Comparison of ENCODE assay signal across 15 cellular contexts in genomic region chr4:131526686-131527085, GRCh38.
DNase-seq lines count a peak whose midpoint lies in the region; ATAC-seq and TF ChIP-seq lines count a peak whose summit lies in the region.
"Had no signal": no experiment of that assay in that cellular context is flagged by ENCODE, and none has a peak within 500 bp of the region (broad histone marks: within the 10 kb centered on the region; RNA-seq: fewer than 3 reads in every experiment).

No MANE protein-coding gene starts in this region.

- no peaks in the 10 kb centered on the region for H3K9me3 ChIP-seq in OCI-LY7 (ENCODE audit: low read length)
- H3K9me3 ChIP-seq: A549, BE2C, HAP-1 had no signal

- peak overlapping the region; percentile 50; the same call in 1 of the 2 replicates for H2AFZ ChIP-seq in OCI-LY7 (ENCODE audit: low read length)

- POLR2A ChIA-PET in OCI-LY7 (lab: Charles Lee) = interaction anchor here (2.5 kb wide), 1 partner anchor 15 kb away, joined by 7 read pairs; no protein-coding TSS in a partner anchor

- H3K27me3 ChIP-seq in foreskin keratinocyte = no peaks in the 10 kb centered on the region
- H3K27me3 ChIP-seq: BE2C had no signal

- H3K79me2 ChIP-seq in OCI-LY7 (ENCODE audit: insufficient read depth, low read depth, low read length) = no peaks in the 10 kb centered on the region

- ATAC-seq in HG03159 (IDR thresholded peaks at IDR 0.05; ENCODE audit: unreplicated experiment) = no peak
- ATAC-seq in foreskin keratinocyte = no peak
- ATAC-seq in GM21576 (IDR thresholded peaks at IDR 0.05; ENCODE audit: unreplicated experiment) = no peak
- ATAC-seq: A549, GM12878 had no signal

- DNase-seq in OCI-LY7 (ENCODE audit: low spot score) (no peak), choroid plexus epithelial cell (ENCODE audit: low read depth) (peak; percentile 10), left kidney (ENCODE audit: low read depth, low spot score) (peak; percentile 58), retinal pigment epithelial cell (ENCODE audit: low read depth) (peak; percentile 4), foreskin keratinocyte (no peak), GM13976 (ENCODE audit: low spot score) (no peak)
- DNase-seq: BE2C; CD4-positive, alpha-beta memory T cell; DMS79 had no signal

- in situ Hi-C loops in GM13976 (cut with MboI; ENCODE audit: low sequenced_read_pairs, unreplicated experiment) = no loop called here

- TF ChIP-seq CTCF in OCI-LY7 (conservative IDR thresholded peaks at IDR 0.05; ENCODE audit: low read length) (no peak), choroid plexus epithelial cell (conservative IDR thresholded peaks at IDR 0.05; ENCODE audit: low read depth, low read length) (no peak), retinal pigment epithelial cell (conservative IDR thresholded peaks at IDR 0.05; ENCODE audit: low read depth, low read length) (no peak), foreskin keratinocyte (conservative IDR thresholded peaks at IDR 0.05) (no peak), GM13976 (IDR thresholded peaks at IDR 0.05; ENCODE audit: borderline replicate concordance, control extremely low read depth, extremely low read depth, insufficient read depth, missing control alignments) (no peak)

- no TSS peak for BruUV-seq in OCI-LY7 (replicated peaks; lab: Mats Ljungman, UMichigan)

- H3K4me2 ChIP-seq in OCI-LY7 (ENCODE audit: low read length) = no peak overlapping the region
- H3K4me2 ChIP-seq: A549 had no signal

- CTCF ChIA-PET in OCI-LY7 (lab: Charles Lee; ENCODE audit: unreplicated experiment) = no interaction called here

- 0 out of 2 replicates have a peak, but pooled peaks cover 10% of the 10 kb centered on the region for H3K9me2 ChIP-seq in OCI-LY7 (ENCODE audit: insufficient read depth, low read length)

- H3K4me1 ChIP-seq in OCI-LY7 (ENCODE audit: insufficient read depth, low read length, poor library complexity, severe bottlenecking) (no peaks in the 10 kb centered on the region), foreskin keratinocyte (no peaks in the 10 kb centered on the region)
- H3K4me1 ChIP-seq: A549, HAP-1 had no signal

- H4K20me1 ChIP-seq in OCI-LY7 (ENCODE audit: insufficient read depth, low read length) = no peaks in the 10 kb centered on the region

- H3K27ac ChIP-seq in OCI-LY7 (ENCODE audit: low read depth, low read length, poor library complexity, severe bottlenecking) = no peak overlapping the region
- no peak overlapping the region for H3K27ac ChIP-seq in foreskin keratinocyte
- H3K27ac ChIP-seq: A549, C4-2B had no signal

- no peak overlapping the region for H3K4me3 ChIP-seq in OCI-LY7 (ENCODE audit: low read depth, low read length, poor library complexity, severe bottlenecking)
- H3K4me3 ChIP-seq in choroid plexus epithelial cell (ENCODE audit: low read depth, low read length) = no peak overlapping the region
- H3K4me3 ChIP-seq in retinal pigment epithelial cell (ENCODE audit: low read length) = no peak overlapping the region
- H3K4me3 ChIP-seq: A549, GM12878, HAP-1 had no signal

- intact Hi-C loops in OCI-LY7 (cut with micrococcal nuclease; ENCODE audit: unreplicated experiment) = no loop called here

- no peaks in the 10 kb centered on the region for H3K36me3 ChIP-seq in OCI-LY7 (ENCODE audit: insufficient read depth, low read length)
- H3K36me3 ChIP-seq: BE2C, HAP-1 had no signal

Comparison
In these comparisons a context has a peak if more than half of its experiments do, and no peak if none do; other contexts are left out.
1. DNase-seq: peak in choroid plexus epithelial cell (single experiment), left kidney (single experiment) and retinal pigment epithelial cell (single experiment); none in OCI-LY7 (single experiment), foreskin keratinocyte (0 of 2) and GM13976 (single experiment).